ENCODE assay signal across 19 cellular contexts in the genomic region with DNA sequence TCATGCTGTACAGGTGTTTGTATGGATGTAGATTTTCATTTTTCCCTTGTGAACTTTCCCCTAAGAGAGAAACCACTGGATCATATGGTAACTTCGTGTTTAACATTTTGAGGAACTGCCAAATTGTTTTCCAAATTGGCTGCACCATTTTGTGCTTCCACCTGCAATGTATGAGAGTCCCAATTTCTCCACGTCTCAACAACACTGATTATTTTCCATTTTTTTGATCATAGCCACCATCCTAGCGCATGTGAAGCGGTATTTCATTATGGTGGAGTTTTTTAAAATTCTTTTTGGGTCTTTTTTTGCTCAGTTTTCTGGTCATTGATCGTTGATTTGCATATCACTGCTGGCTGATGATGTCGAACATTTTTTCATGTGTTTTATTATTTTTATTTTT. TPM values are rescaled to one million over a fixed set of nuclear protein-coding genes. Genes with fewer than 3 reads are reported as not detected.
A peak's percentile ranks its signal among the peaks of the same experiment; 100 is the strongest.
DNase-seq lines count a peak whose midpoint lies in the region; ATAC-seq, FAIRE-seq and TF ChIP-seq lines count a peak whose summit lies in the region.
"Had no signal": no experiment of that assay in that cellular context is flagged by ENCODE, and none has a peak within 500 bp of the region (broad histone marks: within the 10 kb centered on the region; RNA-seq: fewer than 3 reads in every experiment).

No MANE protein-coding gene starts in this region.

- TSS peak; percentile 20 for BruUV-seq in Panc1 (replicated peaks; lab: Mats Ljungman, UMichigan)
- BruUV-seq in K562 (replicated peaks; lab: Mats Ljungman, UMichigan): no TSS peak

- POLR2A ChIA-PET in Panc1 (lab: Charles Lee): no interaction called here
- POLR2A ChIA-PET in K562 (lab: Yijun Ruan, JAX): no interaction called here

- H3K27me3 ChIP-seq in Panc1 (ENCODE audit: control insufficient read depth, insufficient read depth, low read length) (no peaks in the 10 kb centered on the region), K562 (ENCODE audit: control insufficient read depth in 2 of 2, insufficient read depth in 2 of 2, low read length in 2 of 2) (no peaks in the 10 kb centered on the region)
- H3K27me3 ChIP-seq: BLaER1 treated with 17β-estradiol and CSF1 and Interleukin-3, amounts not matched to agents 10 nM and 100 nM had no signal

- no peak overlapping the region for H2AFZ ChIP-seq in K562 (ENCODE audit: low read depth, low read length)

- no peaks in the 10 kb centered on the region; the same call in 1 of the 2 replicates for H3K4me1 ChIP-seq in Panc1 (ENCODE audit: control insufficient read depth, insufficient read depth, low read length)
- peaks cover 4 to 22% of the 10 kb centered on the region in 2 experiments; a peak in 4 of 5 replicates for H3K4me1 ChIP-seq in K562 (replicated peaks in 1 of 2; ENCODE audit: control insufficient read depth in 2 of 2, insufficient read depth in 2 of 2, low read length in 2 of 2)

- peaks cover 54% of the 10 kb centered on the region for H3K4me1 Mint-ChIP-seq in activated T-cell treated with anti-CD3 and anti-CD28 coated beads, Interleukin-2, amount 50 U/mL, for 72 hours (ENCODE audit: low read depth)
- peaks cover 22% of the 10 kb centered on the region for H3K4me1 Mint-ChIP-seq in stimulated activated effector memory CD8-positive, alpha-beta T cell treated with anti-CD3 and anti-CD28 coated beads, Interleukin-12 subunit alpha, Interleukin-12 subunit beta, amount 100 ng/mL, for 72 hours
- peaks cover 41% of the 10 kb centered on the region for H3K4me1 Mint-ChIP-seq in activated naive CD8-positive, alpha-beta T cell treated with anti-CD3 and anti-CD28 coated beads, Interleukin-2, amount 50 U/mL, for 24 hours

- no peak for DNase-seq in activated T-cell treated with anti-CD3 and anti-CD28 coated beads, Interleukin-2, amount 50 U/mL, for 72 hours
- no peak for DNase-seq in activated T-cell treated with anti-CD3 and anti-CD28 coated beads, Interleukin-2, amount 50 U/mL, for 48 hours
- DNase-seq in Panc1 (ENCODE audit: low read depth, low spot score): no peak
- DNase-seq in K562 (ENCODE audit: extremely low read depth in 1 of 4, low spot score in 3 of 4): no peak
- no peak for DNase-seq in stimulated activated effector memory CD8-positive, alpha-beta T cell treated with anti-CD3 and anti-CD28 coated beads, Interleukin-12 subunit alpha, Interleukin-12 subunit beta, amount 100 ng/mL, for 72 hours (ENCODE audit: low spot score in 2 of 2)
- DNase-seq in activated naive CD8-positive, alpha-beta T cell treated with anti-CD3 and anti-CD28 coated beads, Interleukin-2, amount 50 U/mL, for 24 hours: no peak
- no peak for DNase-seq in NCI-H2029 treated with DMSO at 0.1 percent for 48 hours (lab: John Stamatoyannopoulos, UW)
- DNase-seq: ACHN; CD4-positive, CD25-positive, alpha-beta regulatory T cell; DMS79; EL; HFFc6 had no signal

- H3K9ac ChIP-seq in K562 (ENCODE audit: insufficient read depth in 1 of 2, low read depth in 2 of 2, low read length in 2 of 2): no peak overlapping the region
- H3K9ac ChIP-seq: BLaER1 treated with 17β-estradiol and CSF1 and Interleukin-3, amounts not matched to agents 10 nM and 100 nM had no signal

- H3K27ac ChIP-seq in Panc1 (ENCODE audit: low read length) (no peak overlapping the region), K562 (ENCODE audit: extremely low read depth, low read depth, low read length) (no peak overlapping the region)
- H3K27ac ChIP-seq: BLaER1 treated with 17β-estradiol and CSF1 and Interleukin-3, amounts not matched to agents 10 nM and 100 nM; HL-60 had no signal

- WGBS in K562 (ENCODE audit: insufficient coverage, low coverage, missing lambda C conversion rate): 71% methylated on average over 6 of the region's 6 CpGs

- TF ChIP-seq POLR2A in K562 (conservative IDR thresholded peaks at IDR 0.05): no peak

- ATAC-seq in activated T-cell treated with anti-CD3 and anti-CD28 coated beads, Interleukin-2, amount 50 U/mL, for 72 hours (replicated peaks in 1 of 2): no peak
- no peak for ATAC-seq in Panc1
- no peak for ATAC-seq in K562
- no peak for ATAC-seq in stimulated activated effector memory CD8-positive, alpha-beta T cell treated with anti-CD3 and anti-CD28 coated beads, Interleukin-12 subunit alpha, Interleukin-12 subunit beta, amount 100 ng/mL, for 72 hours
- ATAC-seq in GM21786 (IDR thresholded peaks at IDR 0.05; ENCODE audit: unreplicated experiment): no peak
- no peak for ATAC-seq in activated naive CD8-positive, alpha-beta T cell treated with anti-CD3 and anti-CD28 coated beads, Interleukin-2, amount 50 U/mL, for 24 hours

- H3K4me3 Mint-ChIP-seq in activated T-cell treated with anti-CD3 and anti-CD28 coated beads, Interleukin-2, amount 50 U/mL, for 72 hours: no peak overlapping the region
- no peak overlapping the region for H3K4me3 Mint-ChIP-seq in stimulated activated effector memory CD8-positive, alpha-beta T cell treated with anti-CD3 and anti-CD28 coated beads, Interleukin-12 subunit alpha, Interleukin-12 subunit beta, amount 100 ng/mL, for 72 hours
- no peak overlapping the region for H3K4me3 Mint-ChIP-seq in activated naive CD8-positive, alpha-beta T cell treated with anti-CD3 and anti-CD28 coated beads, Interleukin-2, amount 50 U/mL, for 24 hours
- H3K4me3 Mint-ChIP-seq: HFFc6 had no signal

- H3K36me3 ChIP-seq in Panc1 (ENCODE audit: control insufficient read depth, insufficient read depth, low read length) (0 out of 2 replicates have a peak, but pooled peaks cover 2% of the 10 kb centered on the region), K562 (ENCODE audit: control insufficient read depth, insufficient read depth, low read length) (peaks cover 60% of the 10 kb centered on the region)

- CTCF ChIA-PET in Panc1 (lab: Charles Lee) (no interaction called here), K562 (lab: Yijun Ruan, JAX; ENCODE audit: low intra/inter-chr PET ratio) (no interaction called here)

- FAIRE-seq in K562 (lab: Jason Lieb, UNC): no peak
- FAIRE-seq: G401.6, GM12892, H1 had no signal

- in situ Hi-C loops in Panc1 (cut with HindIII; ENCODE audit: low pct_unique_long_range_greater_than_20kb, low sequenced_read_pairs): no loop called here
- in situ Hi-C loops in K562 (cut with MboI): no loop called here

- no peaks in the 10 kb centered on the region for H3K9me3 Mint-ChIP-seq in activated T-cell treated with anti-CD3 and anti-CD28 coated beads, Interleukin-2, amount 50 U/mL, for 72 hours
- H3K9me3 Mint-ChIP-seq in stimulated activated effector memory CD8-positive, alpha-beta T cell treated with anti-CD3 and anti-CD28 coated beads, Interleukin-12 subunit alpha, Interleukin-12 subunit beta, amount 100 ng/mL, for 72 hours: no peaks in the 10 kb centered on the region
- H3K9me3 Mint-ChIP-seq in activated naive CD8-positive, alpha-beta T cell treated with anti-CD3 and anti-CD28 coated beads, Interleukin-2, amount 50 U/mL, for 24 hours: no peaks in the 10 kb centered on the region
- H3K9me3 Mint-ChIP-seq: CD4-positive, CD25-positive, alpha-beta regulatory T cell; HFFc6 had no signal

- peaks cover 8 to 21% of the 10 kb centered on the region in 2 donors for H3K36me3 Mint-ChIP-seq in activated T-cell treated with anti-CD3 and anti-CD28 coated beads, Interleukin-2, amount 50 U/mL, for 72 hours (ENCODE audit: insufficient read depth in 2 of 2)
- H3K36me3 Mint-ChIP-seq in stimulated activated effector memory CD8-positive, alpha-beta T cell treated with anti-CD3 and anti-CD28 coated beads, Interleukin-12 subunit alpha, Interleukin-12 subunit beta, amount 100 ng/mL, for 72 hours: peaks cover 82% of the 10 kb centered on the region
- H3K36me3 Mint-ChIP-seq in activated naive CD8-positive, alpha-beta T cell treated with anti-CD3 and anti-CD28 coated beads, Interleukin-2, amount 50 U/mL, for 24 hours (ENCODE audit: low read depth): peaks cover 27% of the 10 kb centered on the region

- H3K4me3 ChIP-seq in Panc1 (ENCODE audit: low read depth in 2 of 2, low read length in 2 of 2): no peak overlapping the region
- no peak overlapping the region for H3K4me3 ChIP-seq in K562
- H3K4me3 ChIP-seq: BLaER1 treated with 17β-estradiol and CSF1 and Interleukin-3, amounts not matched to agents 10 nM and 100 nM; HAP-1 had no signal

- H3K27me3 Mint-ChIP-seq in activated T-cell treated with anti-CD3 and anti-CD28 coated beads, Interleukin-2, amount 50 U/mL, for 72 hours (ENCODE audit: low read depth): no peaks in the 10 kb centered on the region
- no peaks in the 10 kb centered on the region for H3K27me3 Mint-ChIP-seq in activated naive CD8-positive, alpha-beta T cell treated with anti-CD3 and anti-CD28 coated beads, Interleukin-2, amount 50 U/mL, for 24 hours
- H3K27me3 Mint-ChIP-seq: CD4-positive, CD25-positive, alpha-beta regulatory T cell had no signal

- H3K9me3 ChIP-seq in Panc1 (ENCODE audit: control insufficient read depth, insufficient read depth, low read depth, low read length) (no peaks in the 10 kb centered on the region), K562 (replicated peaks; ENCODE audit: control insufficient read depth, insufficient read depth, low read depth, low read length) (no peaks in the 10 kb centered on the region)
- H3K9me3 ChIP-seq: BLaER1 treated with 17β-estradiol and CSF1 and Interleukin-3, amounts not matched to agents 10 nM and 100 nM; HAP-1 had no signal

- H3K79me2 ChIP-seq in K562 (ENCODE audit: control insufficient read depth, insufficient read depth, low read length): peaks cover 87% of the 10 kb centered on the region

- H3K27ac Mint-ChIP-seq in activated T-cell treated with anti-CD3 and anti-CD28 coated beads, Interleukin-2, amount 50 U/mL, for 72 hours: peak overlapping the region; percentile 27
- H3K27ac Mint-ChIP-seq in stimulated activated effector memory CD8-positive, alpha-beta T cell treated with anti-CD3 and anti-CD28 coated beads, Interleukin-12 subunit alpha, Interleukin-12 subunit beta, amount 100 ng/mL, for 72 hours: peak overlapping the region; percentile 84
- H3K27ac Mint-ChIP-seq in activated naive CD8-positive, alpha-beta T cell treated with anti-CD3 and anti-CD28 coated beads, Interleukin-2, amount 50 U/mL, for 24 hours: no peak overlapping the region
- H3K27ac Mint-ChIP-seq: HFFc6 had no signal

- peaks cover 5% of the 10 kb centered on the region for H3K9me1 ChIP-seq in K562 (ENCODE audit: control insufficient read depth, insufficient read depth, low read length)

- no peak for TF ChIP-seq EP300 in K562 (IDR thresholded peaks at IDR 0.05; ENCODE audit: low read length)

- peaks cover 6% of the 10 kb centered on the region; the same call in 1 of the 2 replicates for H4K20me1 ChIP-seq in K562 (replicated peaks; ENCODE audit: control insufficient read depth, insufficient read depth, low read length)

- no peak for TF ChIP-seq RAD21 in K562 (CRISPR knock-in tag; conservative IDR thresholded peaks at IDR 0.05 in 1 of 2, IDR thresholded peaks at IDR 0.05 in 1 of 2)

- TF ChIP-seq CTCF in Panc1 (IDR thresholded peaks at IDR 0.05) (no peak), K562 (IDR thresholded peaks at IDR 0.05 in 2 of 3, conservative IDR thresholded peaks at IDR 0.05 in 1 of 3; ENCODE audit: insufficient read depth in 2 of 3, low read depth in 1 of 3, low read length in 3 of 3) (no peak)

- intact Hi-C loops in Panc1 (cut with micrococcal nuclease; ENCODE audit: unreplicated experiment) (no loop called here), K562 (cut with micrococcal nuclease) (no loop called here)

- H3K4me2 ChIP-seq in K562 (ENCODE audit: insufficient read depth, low read length): no peak overlapping the region

RNA-seq across cellular contexts. Expression of a gene that starts 5.0 kb away (rescaled TPM):
- total RNA-seq in activated T-cell treated with anti-CD3 and anti-CD28 coated beads, Interleukin-2, amount 50 U/mL, for 72 hours: 100 to 1,000 TPM; 229 to 263 TPM
- total RNA-seq in Panc1 (2021; ENCODE audit: unreplicated experiment) (287 TPM), K562 (2014; rRNA removed) (386 and 429 TPM in 2 replicates), K562 (2014; rRNA removed; fragmentation: Illumina TruSeq; extraction: Trizol) (74.8 and 146 TPM in 2 replicates), K562 (2015; rRNA removed; fragmentation: Illumina TruSeq; extraction: Trizol) (397 and 447 TPM in 2 replicates), K562 (2021) (522 and 559 TPM in 2 replicates)
- 549 TPM for polyA plus RNA-seq in Panc1 (2012; ENCODE audit: insufficient read length)
- 115 and 283 TPM in 2 replicates for total RNA-seq in K562 (2011; cell fraction: chromatin; rRNA removed; ENCODE audit: low replicate concordance)
- total RNA-seq in K562 (2011; cell fraction: nucleolus; rRNA removed): 289 and 359 TPM in 2 replicates
- total RNA-seq in K562 (2011; cell fraction: nucleoplasm; rRNA removed): 176 and 255 TPM in 2 replicates
- polyA plus RNA-seq in K562 (2011; rRNA removed) (340 and 343 TPM in 2 replicates), K562 (2014; fragmentation: Illumina TruSeq; extraction: Trizol) (298 and 395 TPM in 2 replicates), K562 (2014; fragmentation: Nextera tagmentation; extraction: Ambion mirVana) (100 to 1,000 TPM; 263 to 440 TPM), K562 (2014; rRNA removed) (596 and 801 TPM in 2 replicates)
- polyA plus RNA-seq in K562 (2011; cell fraction: cytosol; rRNA removed): 881 and 1,009 TPM in 2 replicates
- polyA plus RNA-seq in K562 (2011; cell fraction: nucleus; rRNA removed): 249 and 320 TPM in 2 replicates
- polyA plus RNA-seq in K562 (2012): 401 and 675 TPM in 2 replicates
- 72.8 and 113 TPM in 2 replicates for polyA minus RNA-seq in K562 (2011; rRNA and poly(A)+ RNA removed)
- polyA minus RNA-seq in K562 (2011; cell fraction: cytosol; rRNA and poly(A)+ RNA removed): 98.7 and 142 TPM in 2 replicates
- polyA minus RNA-seq in K562 (2011; cell fraction: nucleus; rRNA and poly(A)+ RNA removed): 52.4 and 62.5 TPM in 2 replicates

RNA-seq across cellular contexts. Expression of a gene that starts 5.6 kb away (rescaled TPM):
- total RNA-seq in activated T-cell treated with anti-CD3 and anti-CD28 coated beads, Interleukin-2, amount 50 U/mL, for 72 hours: 1 to 10 TPM; 5.0 to 5.6 TPM
- 1.8 TPM for total RNA-seq in Panc1 (2021; ENCODE audit: unreplicated experiment)
- polyA plus RNA-seq in Panc1 (2012; ENCODE audit: insufficient read length): 4.2 TPM
- 1.3 and 7.5 TPM in 2 replicates for total RNA-seq in K562 (2011; cell fraction: chromatin; rRNA removed; ENCODE audit: low replicate concordance)
- 14.5 and 15.7 TPM in 2 replicates for total RNA-seq in K562 (2011; cell fraction: nucleolus; rRNA removed)
- 4.5 TPM in 2 replicates for total RNA-seq in K562 (2011; cell fraction: nucleoplasm; rRNA removed)
- total RNA-seq in K562 (2014; rRNA removed): 2.0 and 2.1 TPM in 2 replicates
- total RNA-seq in K562 (2014; rRNA removed; fragmentation: Illumina TruSeq; extraction: Trizol): 0.22 TPM in 1 of 2 replicates, not detected in the other
- 0.76 and 0.90 TPM in 2 replicates for total RNA-seq in K562 (2015; rRNA removed; fragmentation: Illumina TruSeq; extraction: Trizol)
- total RNA-seq in K562 (2021): 2.4 and 2.6 TPM in 2 replicates
- polyA plus RNA-seq in K562 (2011; rRNA removed): 0.93 and 1.8 TPM in 2 replicates
- 2.5 and 7.7 TPM in 2 replicates for polyA plus RNA-seq in K562 (2011; cell fraction: cytosol; rRNA removed)
- polyA plus RNA-seq in K562 (2011; cell fraction: nucleus; rRNA removed): 3.6 and 7.5 TPM in 2 replicates
- polyA plus RNA-seq in K562 (2012): 1.3 and 2.7 TPM in 2 replicates
- polyA plus RNA-seq in K562 (2014; fragmentation: Illumina TruSeq; extraction: Trizol): 0.21 and 0.39 TPM in 2 replicates
- not detected for polyA plus RNA-seq in K562 (2014; fragmentation: Nextera tagmentation; extraction: Ambion mirVana)
- polyA plus RNA-seq in K562 (2014; rRNA removed): 2.4 and 3.9 TPM in 2 replicates
- polyA minus RNA-seq in K562 (2011; rRNA and poly(A)+ RNA removed): 0.54 and 0.67 TPM in 2 replicates
- 1.4 TPM in 1 of 2 replicates, not detected in the other for polyA minus RNA-seq in K562 (2011; cell fraction: cytosol; rRNA and poly(A)+ RNA removed)
- polyA minus RNA-seq in K562 (2011; cell fraction: nucleus; rRNA and poly(A)+ RNA removed): 7.4 and 9.3 TPM in 2 replicates

RNA-seq across cellular contexts. Expression of a gene that starts 7.7 kb away (rescaled TPM):
- total RNA-seq in activated T-cell treated with anti-CD3 and anti-CD28 coated beads, Interleukin-2, amount 50 U/mL, for 72 hours: 10 to 100 TPM; 18.2 to 21.3 TPM
- total RNA-seq in Panc1 (2021; ENCODE audit: unreplicated experiment): 6.1 TPM
- 4.7 TPM for polyA plus RNA-seq in Panc1 (2012; ENCODE audit: insufficient read length)
- total RNA-seq in K562 (2011; cell fraction: chromatin; rRNA removed; ENCODE audit: low replicate concordance): 31.5 and 32.8 TPM in 2 replicates
- total RNA-seq in K562 (2011; cell fraction: nucleolus; rRNA removed): 14.5 and 16.2 TPM in 2 replicates
- total RNA-seq in K562 (2011; cell fraction: nucleoplasm; rRNA removed): 22.3 and 39.8 TPM in 2 replicates
- total RNA-seq in K562 (2014; rRNA removed): 1.3 and 1.5 TPM in 2 replicates
- 0.86 and 0.98 TPM in 2 replicates for total RNA-seq in K562 (2014; rRNA removed; fragmentation: Illumina TruSeq; extraction: Trizol)
- total RNA-seq in K562 (2015; rRNA removed; fragmentation: Illumina TruSeq; extraction: Trizol): 1.1 TPM in 2 replicates
- total RNA-seq in K562 (2021): 3.6 and 4.8 TPM in 2 replicates
- 1.0 and 1.6 TPM in 2 replicates for polyA plus RNA-seq in K562 (2011; rRNA removed)
- polyA plus RNA-seq in K562 (2011; cell fraction: cytosol; rRNA removed): 0.86 and 2.6 TPM in 2 replicates
- 12.5 and 30.5 TPM in 2 replicates for polyA plus RNA-seq in K562 (2011; cell fraction: nucleus; rRNA removed)
- 4.6 and 18.0 TPM in 2 replicates for polyA plus RNA-seq in K562 (2012)
- 2.9 and 3.8 TPM in 2 replicates for polyA plus RNA-seq in K562 (2014; fragmentation: Illumina TruSeq; extraction: Trizol)
- under 1 TPM in 1 of 2 experiments, not detected in 1; 0.04 TPM for polyA plus RNA-seq in K562 (2014; fragmentation: Nextera tagmentation; extraction: Ambion mirVana)
- 4.8 and 5.8 TPM in 2 replicates for polyA plus RNA-seq in K562 (2014; rRNA removed)
- 0.81 and 1.1 TPM in 2 replicates for polyA minus RNA-seq in K562 (2011; rRNA and poly(A)+ RNA removed)
- polyA minus RNA-seq in K562 (2011; cell fraction: cytosol; rRNA and poly(A)+ RNA removed): 0.46 and 1.0 TPM in 2 replicates
- 2.4 and 2.7 TPM in 2 replicates for polyA minus RNA-seq in K562 (2011; cell fraction: nucleus; rRNA and poly(A)+ RNA removed)
- polyA plus RNA-seq: CD4-positive, CD25-positive, alpha-beta regulatory T cell had no signal

RNA-seq across cellular contexts. Expression of a gene that starts 17.1 kb away (rescaled TPM):
- under 1 TPM; 0.44 to 0.86 TPM for total RNA-seq in activated T-cell treated with anti-CD3 and anti-CD28 coated beads, Interleukin-2, amount 50 U/mL, for 72 hours
- total RNA-seq in Panc1 (2021; ENCODE audit: unreplicated experiment): 0.46 TPM
- 0.78 TPM for polyA plus RNA-seq in Panc1 (2012; ENCODE audit: insufficient read length)
- total RNA-seq in K562 (2011; cell fraction: chromatin; rRNA removed; ENCODE audit: low replicate concordance): 0.09 and 0.56 TPM in 2 replicates
- total RNA-seq in K562 (2011; cell fraction: nucleolus; rRNA removed): 0.53 and 0.67 TPM in 2 replicates
- total RNA-seq in K562 (2011; cell fraction: nucleoplasm; rRNA removed): 0.29 and 0.46 TPM in 2 replicates
- 0.23 and 0.33 TPM in 2 replicates for total RNA-seq in K562 (2014; rRNA removed)
- total RNA-seq in K562 (2014; rRNA removed; fragmentation: Illumina TruSeq; extraction: Trizol): 0.04 TPM in 1 of 2 replicates, not detected in the other
- total RNA-seq in K562 (2015; rRNA removed; fragmentation: Illumina TruSeq; extraction: Trizol): 0.08 and 0.11 TPM in 2 replicates
- 0.29 and 0.35 TPM in 2 replicates for total RNA-seq in K562 (2021)
- polyA plus RNA-seq in K562 (2011; rRNA removed): 0.04 and 0.07 TPM in 2 replicates
- 0.01 and 0.67 TPM in 2 replicates for polyA plus RNA-seq in K562 (2011; cell fraction: cytosol; rRNA removed)
- polyA plus RNA-seq in K562 (2011; cell fraction: nucleus; rRNA removed): 0.22 and 0.77 TPM in 2 replicates
- 0.05 and 0.29 TPM in 2 replicates for polyA plus RNA-seq in K562 (2012)
- polyA plus RNA-seq in K562 (2014; fragmentation: Illumina TruSeq; extraction: Trizol): 0.04 TPM in 2 replicates
- polyA plus RNA-seq in K562 (2014; fragmentation: Nextera tagmentation; extraction: Ambion mirVana): not detected
- polyA plus RNA-seq in K562 (2014; rRNA removed): 0.05 and 0.31 TPM in 2 replicates
- 0.14 TPM in 1 of 2 replicates, not detected in the other for polyA minus RNA-seq in K562 (2011; rRNA and poly(A)+ RNA removed)
- not detected in 2 replicates for polyA minus RNA-seq in K562 (2011; cell fraction: cytosol; rRNA and poly(A)+ RNA removed)
- 0.22 and 0.27 TPM in 2 replicates for polyA minus RNA-seq in K562 (2011; cell fraction: nucleus; rRNA and poly(A)+ RNA removed)
